ENCODE assay signal across 1 cellular context in genomic region chr17:215563-216478, GRCh38.
TF ChIP-seq lines count a peak whose summit lies in the region.
"Not testable (repeated sequence)": the region's sequence is repeated elsewhere in the genome, so short reads cannot be mapped to it uniquely, and the experiment has no call there.

No MANE protein-coding gene starts in this region.

TF ChIP-seq in K562, 482 proteins besides CTCF, POLR2A, EP300 and RAD21:
- TF ChIP-seq MYC (IDR thresholded peaks at IDR 0.05; ENCODE audit: low read depth, low read length), result peak; percentile 42; the same call in 1 of the 2 replicates
- not testable (repeated sequence) for TF ChIP-seq MYC (CRISPR knock-in tag; IDR thresholded peaks at IDR 0.05; ENCODE audit: borderline replicate concordance, low read depth); NR2C2 (CRISPR knock-in tag; IDR thresholded peaks at IDR 0.05)
- TF ChIP-seq ETS1 (conservative IDR thresholded peaks at IDR 0.05; ENCODE audit: control insufficient read depth, low read depth, low read length), result peak; percentile 57; the same call in 1 of the 2 replicates
- TF ChIP-seq POLR2G (IDR thresholded peaks at IDR 0.05; ENCODE audit: low read depth, low read length), result peak; percentile 52; the same call in 1 of the 2 replicates
- TF ChIP-seq ZNF584 (CRISPR knock-in tag; IDR thresholded peaks at IDR 0.05; ENCODE audit: low read depth), result peak; percentile 70; the same call in 1 of the 2 replicates
- peak; percentile 96 for TF ChIP-seq THAP7 (CRISPR knock-in tag; IDR thresholded peaks at IDR 0.05)
- peak; percentile 33 to 35; a peak in 2 of 4 replicates for TF ChIP-seq SIX5 (IDR thresholded peaks at IDR 0.05; ENCODE audit: borderline replicate concordance in 1 of 2, insufficient read depth in 1 of 2, low read depth in 1 of 2, low read length in 2 of 2)
- TF ChIP-seq YY1 (IDR thresholded peaks at IDR 0.05; ENCODE audit: borderline replicate concordance in 1 of 3, control insufficient read depth in 1 of 3, extremely low read depth in 1 of 3, insufficient read depth in 3 of 3, insufficient read length in 1 of 3, insufficient replicate concordance in 2 of 3, low read depth in 1 of 3, low read length in 2 of 3), result peak; percentile 87 to 95 (median 93)
- peak; percentile 37 for TF ChIP-seq VEZF1 (CRISPR knock-in tag; IDR thresholded peaks at IDR 0.05)
- TF ChIP-seq RBFOX2 (IDR thresholded peaks at IDR 0.05; ENCODE audit: low read depth, low read length), result peak; percentile 39; the same call in 1 of the 2 replicates
- TF ChIP-seq ZNF175 (CRISPR knock-in tag; IDR thresholded peaks at IDR 0.05; ENCODE audit: low read depth), result 0 out of 2 replicates have a peak, but pooled peaks have one; percentile 23
- peak; percentile 78 for TF ChIP-seq NR2C2 (tag; IDR thresholded peaks at IDR 0.05)
- TF ChIP-seq HCFC1 (IDR thresholded peaks at IDR 0.05; ENCODE audit: low read depth, low read length), result peak; percentile 76
- TF ChIP-seq ZNF644 (tag; IDR thresholded peaks at IDR 0.05; ENCODE audit: low read depth), result 0 out of 2 replicates have a peak, but pooled peaks have one; percentile 40
- TF ChIP-seq MAX (CRISPR knock-in tag; IDR thresholded peaks at IDR 0.05), result peak; percentile 79
- peak; percentile 56; the same call in 1 of the 2 replicates for TF ChIP-seq TFAP4 (CRISPR knock-in tag; IDR thresholded peaks at IDR 0.05; ENCODE audit: borderline replicate concordance)
